21 cellular contexts compared by ENCODE assay signal in genomic region chr2:189372688-189373257, GRCh38.
"Had no signal": no experiment of that assay in that cellular context is flagged by ENCODE, and none has a peak within 500 bp of the region (broad histone marks: within the 10 kb centered on the region; RNA-seq: fewer than 3 reads in every experiment).

No MANE protein-coding gene starts in this region.

- H3K9me3 Mint-ChIP-seq: activated CD4-positive, alpha-beta memory T cell treated with anti-CD3 and anti-CD28 coated beads for 36 hours; activated naive CD8-positive, alpha-beta T cell treated with anti-CD3 and anti-CD28 coated beads, Interleukin-2, amount 10 ng/mL, durations not matched to agents 7 days and 5 days; central memory CD8-positive, alpha-beta T cell; naive B cell; neural crest cell; stimulated activated naive CD8-positive, alpha-beta T cell treated with anti-CD3 and anti-CD28 coated beads, Interleukin-15, Interleukin-2, amounts not matched to agents 100 ng/mL and 50 ng/mL, for 24 hours; T-helper 2 cell treated with Interferon-gamma antibody and Interleukin-4, amounts not matched to agents 5 μg/mL and 100 μg/mL, for 36 hours; WTC11 had no signal

- H3K27ac Mint-ChIP-seq: activated CD4-positive, alpha-beta memory T cell treated with anti-CD3 and anti-CD28 coated beads for 36 hours; activated naive CD8-positive, alpha-beta T cell treated with anti-CD3 and anti-CD28 coated beads, Interleukin-2, amount 10 ng/mL, durations not matched to agents 7 days and 5 days; naive B cell; stimulated activated naive CD8-positive, alpha-beta T cell treated with anti-CD3 and anti-CD28 coated beads, Interleukin-15, Interleukin-2, amounts not matched to agents 100 ng/mL and 50 ng/mL, for 24 hours; T-helper 2 cell treated with Interferon-gamma antibody and Interleukin-4, amounts not matched to agents 5 μg/mL and 100 μg/mL, for 36 hours; WTC11 had no signal

- ATAC-seq: body of pancreas, left lung, mucosa of descending colon, WTC11 had no signal

- H3K36me3 ChIP-seq: esophagus muscularis mucosa, left lung, prostate gland, right atrium auricular region, transverse colon, uterus had no signal

- FAIRE-seq: kidney had no signal

- H3K4me3 ChIP-seq: body of pancreas, coronary artery, esophagus muscularis mucosa, left lung, mucosa of descending colon, prostate gland, right atrium auricular region, transverse colon, uterus had no signal

- H3K27me3 ChIP-seq: body of pancreas, esophagus muscularis mucosa, left lung, right atrium auricular region, transverse colon, uterus had no signal

- DNase-seq: activated CD4-positive, alpha-beta memory T cell treated with anti-CD3 and anti-CD28 coated beads for 36 hours; activated CD4-positive, alpha-beta T cell treated with anti-CD3 and anti-CD28 coated beads for 4 hours; activated naive CD4-positive, alpha-beta T cell; activated naive CD8-positive, alpha-beta T cell treated with anti-CD3 and anti-CD28 coated beads, Interleukin-2, amount 10 ng/mL, durations not matched to agents 7 days and 5 days; activated T-cell treated with anti-CD3 and anti-CD28 coated beads for 4 hours; body of pancreas; kidney; left lung; mucosa of descending colon; naive B cell; transverse colon; uterus had no signal

- H3K36me3 Mint-ChIP-seq: activated CD4-positive, alpha-beta memory T cell treated with anti-CD3 and anti-CD28 coated beads for 36 hours; activated naive CD8-positive, alpha-beta T cell treated with anti-CD3 and anti-CD28 coated beads, Interleukin-2, amount 10 ng/mL, durations not matched to agents 7 days and 5 days; naive B cell; WTC11 had no signal
